ENCODE assay signal across 1 cellular context in the genomic region with DNA sequence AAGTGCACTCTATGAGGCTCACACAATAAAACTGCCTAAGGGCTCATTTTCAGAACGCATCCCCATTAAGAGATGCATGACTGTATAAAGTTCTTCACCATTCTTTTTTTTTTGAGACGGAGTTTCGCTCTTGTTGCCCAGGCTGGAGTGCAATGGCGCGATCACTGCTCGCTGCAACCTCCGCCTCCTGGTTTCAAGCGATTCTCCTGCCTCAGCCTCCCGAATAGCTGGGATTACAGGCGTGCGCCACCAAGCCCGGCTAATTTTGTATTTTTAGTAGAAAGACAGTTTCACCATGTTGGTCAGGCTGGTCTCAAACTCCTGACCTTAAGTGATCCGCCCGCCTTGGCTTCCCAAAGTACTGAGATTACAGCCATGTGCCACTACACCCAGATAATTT.
A peak's percentile ranks its signal among the peaks of the same experiment; 100 is the strongest.
TF ChIP-seq lines count a peak whose summit lies in the region.

No MANE protein-coding gene starts in this region.

TF ChIP-seq in endothelial cell of umbilical vein, 7 proteins besides CTCF, POLR2A, EP300 and RAD21:
- peak; percentile 11 for TF ChIP-seq POLR2AphosphoS5 (IDR thresholded peaks at IDR 0.05; ENCODE audit: insufficient read depth, low read depth, low read length)
